Comparison of ENCODE assay signal across 9 cellular contexts in the genomic region with DNA sequence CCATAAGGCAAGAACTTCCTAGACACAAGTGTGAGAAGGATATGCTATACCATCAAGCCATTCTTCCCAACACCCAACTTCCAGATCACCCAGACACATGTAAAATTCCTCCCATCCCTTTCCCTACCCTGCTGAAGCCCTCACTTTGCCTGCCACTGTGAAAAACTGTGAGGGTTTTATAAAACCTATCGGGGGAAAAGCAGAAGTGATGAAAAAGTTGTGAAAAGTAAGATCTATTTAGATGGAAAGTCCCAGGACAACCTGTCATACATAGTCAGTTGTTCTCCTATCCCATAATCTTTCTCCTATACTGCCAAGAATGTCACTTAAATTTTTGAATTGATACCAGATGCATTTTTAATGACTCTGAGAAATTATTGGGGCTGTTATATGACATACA.
"Had no signal": no experiment of that assay in that cellular context is flagged by ENCODE, and none has a peak within 500 bp of the region (broad histone marks: within the 10 kb centered on the region; RNA-seq: fewer than 3 reads in every experiment).

No MANE protein-coding gene starts in this region.

- FAIRE-seq: H1, H54, K562 had no signal

- H3K27ac ChIP-seq: HL-60 had no signal

- H2AFZ ChIP-seq: GM23338 had no signal

- H3K4me2 ChIP-seq: GM23338 had no signal

- ATAC-seq: GM23338, K562 had no signal

- H3K4me1 Mint-ChIP-seq: GM23338 had no signal

- H3K9me3 Mint-ChIP-seq: GM23338, H9 had no signal

- DNase-seq: H9, HCEC 1CT, IMR-90, KG1 had no signal

- H3K4me3 ChIP-seq: GM23338, K562 had no signal

- H3K4me3 Mint-ChIP-seq: GM23338, H9 had no signal

- H3K27ac Mint-ChIP-seq: GM23338 had no signal
